9 cellular contexts compared by ENCODE assay signal in the genomic region with DNA sequence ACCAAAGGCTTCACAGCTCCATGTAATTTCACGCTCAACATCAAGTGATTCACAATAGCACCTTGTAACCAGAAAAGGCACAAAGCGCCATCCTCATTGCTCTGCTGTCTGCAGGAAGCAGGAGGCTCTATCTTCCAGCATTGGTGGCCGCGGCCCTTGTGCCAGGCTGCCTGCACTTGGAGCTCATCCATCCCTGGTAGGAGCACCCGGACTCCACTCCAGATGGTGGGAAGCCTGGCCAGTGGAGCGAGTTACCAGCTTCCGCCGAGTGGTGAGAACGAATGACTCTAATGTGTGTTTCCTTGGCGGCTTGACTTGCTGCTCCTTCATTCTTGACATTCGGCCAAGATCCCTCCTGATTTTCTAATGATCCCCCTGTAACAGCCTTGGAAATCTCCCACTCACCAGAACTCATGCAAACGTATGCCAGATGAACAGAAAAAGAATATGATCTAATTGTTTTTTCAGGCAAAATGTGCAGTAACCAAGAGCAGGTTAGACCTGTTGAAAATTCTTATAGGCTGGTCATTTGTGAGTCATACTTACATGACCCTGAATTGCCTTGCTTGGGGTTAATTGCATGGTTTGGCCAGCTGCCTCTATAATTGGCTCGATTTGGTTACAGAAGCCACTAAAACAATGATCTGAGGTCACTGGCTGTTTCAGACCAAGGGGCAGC.
A peak's percentile ranks its signal among the peaks of the same experiment; 100 is the strongest.
DNase-seq lines count a peak whose midpoint lies in the region; ATAC-seq and TF ChIP-seq lines count a peak whose summit lies in the region.
"Had no signal": no experiment of that assay in that cellular context is flagged by ENCODE, and none has a peak within 500 bp of the region (broad histone marks: within the 10 kb centered on the region; RNA-seq: fewer than 3 reads in every experiment).

No MANE protein-coding gene starts in this region.

- POLR2A ChIA-PET in HCT116 (lab: Charles Lee): no interaction called here
- POLR2A ChIA-PET in activated CD4-positive, alpha-beta memory T cell treated with anti-CD3 and anti-CD28 coated beads, Interleukin-2, amount 10 ng/mL, durations not matched to agents 7 days and 5 days (lab: Charles Lee): no interaction called here

- TF ChIP-seq POLR2A in HCT116 (IDR thresholded peaks at IDR 0.05; ENCODE audit: borderline replicate concordance, extremely low read depth, insufficient read depth, insufficient read length) (no peak), gastrocnemius medialis (IDR thresholded peaks at IDR 0.05) (no peak)

- DNase-seq in HCT116 (ENCODE audit: low read depth, low spot score): peak; percentile 53
- peak; percentile 97 for DNase-seq in RPMI7951 (ENCODE audit: low read depth)
- DNase-seq in fibroblast of peridontal ligament (ENCODE audit: extremely low read depth): peak; percentile 47
- no peak for DNase-seq in gastrocnemius medialis
- no peak for DNase-seq in GM13977 (ENCODE audit: low spot score)
- DNase-seq in activated CD4-positive, alpha-beta memory T cell treated with anti-CD3 and anti-CD28 coated beads, Interleukin-2, amount 10 ng/mL, durations not matched to agents 7 days and 5 days: no peak

- no peaks in the 10 kb centered on the region for H3K9me3 Mint-ChIP-seq in activated CD4-positive, alpha-beta memory T cell treated with anti-CD3 and anti-CD28 coated beads, Interleukin-2, amount 10 ng/mL, durations not matched to agents 7 days and 5 days
- H3K9me3 Mint-ChIP-seq: memory B cell had no signal

- peak overlapping the region; percentile 83 for H3K4me2 ChIP-seq in HCT116 (ENCODE audit: low read length)

- H2AFZ ChIP-seq in HCT116 (ENCODE audit: low read depth, low read length, poor library complexity, severe bottlenecking): peak overlapping the region; percentile 82

- intact Hi-C loops in HCT116 (cut with micrococcal nuclease): no loop called here
- intact Hi-C loops in gastrocnemius medialis (cut with DNase I; ENCODE audit: low total_unique reads): no loop called here

- no TSS peak for BruUV-seq in HCT116 (replicated peaks; lab: Mats Ljungman, UMichigan)

- CTCF ChIA-PET in HCT116 (lab: Charles Lee): interaction anchor here (0.7 kb wide), 1 partner anchor 11 kb away, joined by 3 read pairs; no protein-coding TSS in a partner anchor
- CTCF ChIA-PET in activated CD4-positive, alpha-beta memory T cell treated with anti-CD3 and anti-CD28 coated beads, Interleukin-2, amount 10 ng/mL, durations not matched to agents 7 days and 5 days (lab: Charles Lee): no interaction called here

- TF ChIP-seq CTCF in HCT116 (IDR thresholded peaks at IDR 0.05 in 2 of 3, conservative IDR thresholded peaks at IDR 0.05 in 1 of 3; ENCODE audit: borderline replicate concordance in 1 of 3, insufficient read depth in 1 of 3, low read depth in 2 of 3, low read length in 2 of 3): no peak
- no peak for TF ChIP-seq CTCF in gastrocnemius medialis (IDR thresholded peaks at IDR 0.05 in 4 of 5, conservative IDR thresholded peaks at IDR 0.05 in 1 of 5)
- TF ChIP-seq CTCF in GM13977 (IDR thresholded peaks at IDR 0.05; ENCODE audit: extremely low read depth, insufficient read depth, missing control alignments): no peak

- ATAC-seq in HCT116 (peak; percentile 82), gastrocnemius medialis (peak in 1 of 2 donors; percentile 2), HG02870 (IDR thresholded peaks at IDR 0.05; ENCODE audit: unreplicated experiment) (no peak), HG02763 (IDR thresholded peaks at IDR 0.05; ENCODE audit: unreplicated experiment) (no peak)

- no peaks in the 10 kb centered on the region for H3K9me3 ChIP-seq in HCT116 (ENCODE audit: control insufficient read depth in 1 of 2, insufficient read depth in 1 of 2, low read depth in 1 of 2, low read length in 2 of 2)
- H3K9me3 ChIP-seq in gastrocnemius medialis: no peaks in the 10 kb centered on the region

- H3K4me3 ChIP-seq in HCT116 (replicated peaks in 1 of 2; ENCODE audit: low read depth in 1 of 2, low read length in 2 of 2) (peak overlapping the region; percentile 13 to 47), gastrocnemius medialis (peak overlapping the region in 3 of 4 donors; percentile 8 to 18 (median 15))

- H3K27ac ChIP-seq in HCT116 (ENCODE audit: low read depth, low read length): peak overlapping the region; percentile 23; the same call in 1 of the 2 replicates
- H3K27ac ChIP-seq in gastrocnemius medialis: peak overlapping the region; percentile 21 to 72 (median 70)

- H4K20me1 ChIP-seq in HCT116 (ENCODE audit: insufficient read depth): no peaks in the 10 kb centered on the region

- H3K4me1 ChIP-seq in HCT116 (ENCODE audit: control insufficient read depth in 1 of 2, insufficient read depth in 2 of 2, low read length in 2 of 2) (peaks cover 15 to 29% of the 10 kb centered on the region in 2 experiments; a peak in 3 of 4 replicates), gastrocnemius medialis (peaks cover 16 to 21% of the 10 kb centered on the region in 2 donors)

- RAD21 ChIA-PET in HCT116 (lab: Charles Lee; ENCODE audit: low non-redundant PET in 1 of 2, low total read pairs in 2 of 2, uncharacterized antibody in 2 of 2, unreplicated experiment in 2 of 2): no interaction called here

- no peak overlapping the region for H3K27ac Mint-ChIP-seq in activated CD4-positive, alpha-beta memory T cell treated with anti-CD3 and anti-CD28 coated beads, Interleukin-2, amount 10 ng/mL, durations not matched to agents 7 days and 5 days
- H3K27ac Mint-ChIP-seq: memory B cell had no signal

- in situ Hi-C loops in gastrocnemius medialis (cut with MboI; ENCODE audit: low sequenced_read_pairs in 4 of 4): no loop called here
- in situ Hi-C loops in GM13977 (cut with MboI; ENCODE audit: low pct_unique_long_range_greater_than_20kb, low sequenced_read_pairs, unreplicated experiment): no loop called here

- peak; percentile 27; the same call in 1 of the 2 replicates for TF ChIP-seq RAD21 in HCT116 (IDR thresholded peaks at IDR 0.05; ENCODE audit: low read depth)

- H3K27me3 Mint-ChIP-seq in activated CD4-positive, alpha-beta memory T cell treated with anti-CD3 and anti-CD28 coated beads, Interleukin-2, amount 10 ng/mL, durations not matched to agents 7 days and 5 days: peaks cover 2% of the 10 kb centered on the region

- H3K9ac ChIP-seq in HCT116 (ENCODE audit: low read length): peak overlapping the region; percentile 22; the same call in 1 of the 2 replicates

- H3K36me3 ChIP-seq in HCT116 (ENCODE audit: control insufficient read depth in 1 of 2, insufficient read depth in 2 of 2, low read length in 2 of 2) (no peaks in the 10 kb centered on the region), gastrocnemius medialis (no peaks in the 10 kb centered on the region)

- peaks cover 19% of the 10 kb centered on the region; the same call in 1 of the 2 replicates for H3K27me3 ChIP-seq in HCT116 (ENCODE audit: insufficient read depth, low read length)
- no peaks in the 10 kb centered on the region for H3K27me3 ChIP-seq in gastrocnemius medialis

- no peaks in the 10 kb centered on the region for H3K9me2 ChIP-seq in HCT116 (ENCODE audit: insufficient read depth)

- no peaks in the 10 kb centered on the region for H3K36me3 Mint-ChIP-seq in activated CD4-positive, alpha-beta memory T cell treated with anti-CD3 and anti-CD28 coated beads, Interleukin-2, amount 10 ng/mL, durations not matched to agents 7 days and 5 days (ENCODE audit: low read depth)
- H3K36me3 Mint-ChIP-seq: memory B cell had no signal

- no peak overlapping the region for H3K4me3 Mint-ChIP-seq in activated CD4-positive, alpha-beta memory T cell treated with anti-CD3 and anti-CD28 coated beads, Interleukin-2, amount 10 ng/mL, durations not matched to agents 7 days and 5 days
- H3K4me3 Mint-ChIP-seq: memory B cell had no signal

- H3K4me1 Mint-ChIP-seq in activated CD4-positive, alpha-beta memory T cell treated with anti-CD3 and anti-CD28 coated beads, Interleukin-2, amount 10 ng/mL, durations not matched to agents 7 days and 5 days: peaks cover 2% of the 10 kb centered on the region

- no peaks in the 10 kb centered on the region for H3K79me2 ChIP-seq in HCT116 (ENCODE audit: insufficient read depth, low read length)

TF ChIP-seq in HCT116, 20 proteins besides CTCF, POLR2A, EP300 and RAD21:
- TF ChIP-seq, protein P1, sequence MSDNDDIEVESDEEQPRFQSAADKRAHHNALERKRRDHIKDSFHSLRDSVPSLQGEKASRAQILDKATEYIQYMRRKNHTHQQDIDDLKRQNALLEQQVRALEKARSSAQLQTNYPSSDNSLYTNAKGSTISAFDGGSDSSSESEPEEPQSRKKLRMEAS (IDR thresholded peaks at IDR 0.05): peak; percentile 41; the same call in 1 of the 2 replicates
- peak; percentile 79 for TF ChIP-seq CEBPB (IDR thresholded peaks at IDR 0.05; ENCODE audit: low read depth)
- peak; percentile 71 for TF ChIP-seq CBX3 (IDR thresholded peaks at IDR 0.05; ENCODE audit: low read depth)
- TF ChIP-seq FOSL1 (IDR thresholded peaks at IDR 0.05; ENCODE audit: low read depth): peak; percentile 88
- TF ChIP-seq YY1 (IDR thresholded peaks at IDR 0.05; ENCODE audit: extremely low read depth, insufficient replicate concordance, low read depth, low read length): no peak
- no peak for TF ChIP-seq ZFX (IDR thresholded peaks at IDR 0.05)
- peak; percentile 80 for TF ChIP-seq SP1 (IDR thresholded peaks at IDR 0.05; ENCODE audit: low read depth)
- TF ChIP-seq SIN3A (IDR thresholded peaks at IDR 0.05; ENCODE audit: low read depth): no peak
- no peak for TF ChIP-seq POLR2AphosphoS5 (IDR thresholded peaks at IDR 0.05; ENCODE audit: low read depth, low read length)
- peak; percentile 80 for TF ChIP-seq JUND (IDR thresholded peaks at IDR 0.05)
- TF ChIP-seq SRF (IDR thresholded peaks at IDR 0.05; ENCODE audit: low read depth): peak; percentile 53

Comparison
In these comparisons a context has a peak if more than half of its experiments do, and no peak if none do; other contexts are left out.
1. DNase-seq: peak in HCT116 (single experiment), RPMI7951 (single experiment) and fibroblast of peridontal ligament (single experiment); none in gastrocnemius medialis (0 of 2), GM13977 (single experiment) and activated CD4-positive, alpha-beta memory T cell treated with anti-CD3 and anti-CD28 coated beads, Interleukin-2, amount 10 ng/mL, durations not matched to agents 7 days and 5 days (single experiment).